Comparison of ENCODE assay signal across 13 cellular contexts in the genomic region with DNA sequence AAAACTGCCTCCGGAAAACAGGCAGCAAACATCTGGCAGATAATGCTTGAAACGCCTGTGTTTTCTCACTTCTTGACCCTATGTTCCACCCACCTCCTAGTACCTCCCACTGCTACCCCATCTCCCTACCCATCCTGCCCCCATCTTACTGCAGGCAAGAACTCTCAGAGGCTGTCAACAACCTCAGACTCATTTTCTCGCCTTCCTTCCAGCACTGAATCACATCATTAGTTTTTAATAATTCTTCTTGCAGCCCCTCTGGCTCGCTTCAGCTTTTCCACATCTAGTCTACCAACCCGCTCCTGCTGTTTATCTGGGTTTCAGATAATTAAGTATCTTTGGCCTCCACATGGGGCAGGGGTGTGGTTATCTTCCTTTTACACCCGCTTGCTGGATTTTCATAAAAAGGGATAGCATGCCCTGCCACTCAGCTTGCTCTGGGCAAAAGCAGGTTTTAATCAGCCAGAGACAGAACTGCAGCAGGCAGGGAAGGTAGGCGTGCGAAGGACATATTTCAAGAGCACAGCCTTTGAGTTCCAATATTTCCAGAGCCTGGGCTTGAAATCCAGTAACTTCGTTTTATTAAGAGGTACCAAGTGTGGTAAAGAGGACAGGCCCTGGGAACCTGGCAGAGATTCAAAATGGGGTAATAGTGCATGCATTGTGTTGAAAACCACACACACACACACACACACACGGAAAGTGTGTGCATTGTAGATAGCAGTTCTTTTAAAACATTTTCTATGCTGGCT.
DNase-seq lines count a peak whose midpoint lies in the region; ATAC-seq, FAIRE-seq and TF ChIP-seq lines count a peak whose summit lies in the region.
"Had no signal": no experiment of that assay in that cellular context is flagged by ENCODE, and none has a peak within 500 bp of the region (broad histone marks: within the 10 kb centered on the region; RNA-seq: fewer than 3 reads in every experiment).

No MANE protein-coding gene starts in this region.

- no peaks in the 10 kb centered on the region for H3K27me3 ChIP-seq in CD8-positive, alpha-beta memory T cell (ENCODE audit: insufficient read depth, low read length, poor library complexity, severe bottlenecking)
- H3K27me3 ChIP-seq in heart left ventricle (no peaks in the 10 kb centered on the region), psoas muscle (ENCODE audit: insufficient read depth in 3 of 3, low read length in 2 of 3) (no peaks in the 10 kb centered on the region), small intestine (ENCODE audit: control insufficient read depth in 2 of 2, insufficient read depth in 2 of 2, low read length in 2 of 2) (no peaks in the 10 kb centered on the region)
- H3K27me3 ChIP-seq: tibial artery had no signal

- no peak for DNase-seq in CD8-positive, alpha-beta memory T cell
- DNase-seq in heart left ventricle (peak in 3 of 5 donors; percentile 20 to 31 (median 23)), psoas muscle (no peak), NCI-H774 (lab: John Stamatoyannopoulos, UW) (no peak), NCI-H2029 treated with DMSO at 0.1 percent for 48 hours (lab: John Stamatoyannopoulos, UW) (no peak), small intestine (no peak)
- DNase-seq: left colon; NK-92 treated with Interleukin-12 subunit alpha and Interleukin-12 subunit beta, amount 100 ng/mL, for 24 hours had no signal

- no peaks in the 10 kb centered on the region for H3K36me3 ChIP-seq in CD8-positive, alpha-beta memory T cell (ENCODE audit: insufficient read depth, low read length)
- H3K36me3 ChIP-seq in heart left ventricle (peaks cover 0 to 3% (median 0%) of the 10 kb centered on the region in 9 donors), psoas muscle (ENCODE audit: insufficient read depth in 1 of 2, low read depth in 1 of 2) (no peaks in the 10 kb centered on the region), small intestine (ENCODE audit: control insufficient read depth in 2 of 2, insufficient read depth in 2 of 2, low read length in 2 of 2) (no peaks in the 10 kb centered on the region)

- no peak for TF ChIP-seq CTCF in heart left ventricle (IDR thresholded peaks at IDR 0.05)
- no peak for TF ChIP-seq CTCF in psoas muscle (IDR thresholded peaks at IDR 0.05)

- peaks cover 12 to 16% (median 14%) of the 10 kb centered on the region in 3 donors for H3K4me1 Mint-ChIP-seq in CD8-positive, alpha-beta memory T cell

- TF ChIP-seq POLR2A in heart left ventricle (IDR thresholded peaks at IDR 0.05) = no peak

- POLR2A ChIA-PET in CD8-positive, alpha-beta memory T cell (lab: Charles Lee) = no interaction called here

- H3K4me3 Mint-ChIP-seq in CD8-positive, alpha-beta memory T cell = no peak overlapping the region

- peaks cover 11% of the 10 kb centered on the region for H3K4me1 ChIP-seq in CD8-positive, alpha-beta memory T cell (ENCODE audit: insufficient read depth, low read length)
- H3K4me1 ChIP-seq in heart left ventricle (peaks cover 0 to 43% (median 11%) of the 10 kb centered on the region in 12 donors), psoas muscle (peaks cover 39% of the 10 kb centered on the region), small intestine (ENCODE audit: control insufficient read depth in 2 of 2, insufficient read depth in 1 of 2, low read depth in 1 of 2, low read length in 1 of 2) (no peaks in the 10 kb centered on the region)

- FAIRE-seq in small intestine (lab: Jason Lieb, UNC) = no peak

- peak overlapping the region; percentile 51 for H3K27ac ChIP-seq in CD8-positive, alpha-beta memory T cell (ENCODE audit: low read depth, low read length)
- peak overlapping the region; percentile 60 for H3K27ac ChIP-seq in angular gyrus (ENCODE audit: low read depth, low read length)
- H3K27ac ChIP-seq in heart left ventricle = peak overlapping the region in 8 of 12 donors; percentile 0 to 55 (median 28)
- peak overlapping the region; percentile 74 for H3K27ac ChIP-seq in psoas muscle
- no peak overlapping the region for H3K27ac ChIP-seq in small intestine (ENCODE audit: low read depth in 1 of 2, low read length in 1 of 2)
- H3K27ac ChIP-seq: C4-2B, tibial artery had no signal

- no peaks in the 10 kb centered on the region for H3K36me3 Mint-ChIP-seq in CD8-positive, alpha-beta memory T cell

- peak overlapping the region in 4 of 8 donors; percentile 20 to 85 (median 39) for H3K27ac Mint-ChIP-seq in CD8-positive, alpha-beta memory T cell
- H3K27ac Mint-ChIP-seq: progenitor cell of endocrine pancreas had no signal

- no peaks in the 10 kb centered on the region for H3K9me3 ChIP-seq in CD8-positive, alpha-beta memory T cell (ENCODE audit: low read length)
- H3K9me3 ChIP-seq in heart left ventricle = no peaks in the 10 kb centered on the region
- no peaks in the 10 kb centered on the region for H3K9me3 ChIP-seq in psoas muscle
- no peaks in the 10 kb centered on the region for H3K9me3 ChIP-seq in small intestine (ENCODE audit: control insufficient read depth, low read depth)
- H3K9me3 ChIP-seq: tibial artery had no signal

- no peak overlapping the region for H3K4me3 ChIP-seq in CD8-positive, alpha-beta memory T cell (ENCODE audit: low read length)
- H3K4me3 ChIP-seq in heart left ventricle = no peak overlapping the region
- no peak overlapping the region for H3K4me3 ChIP-seq in psoas muscle
- H3K4me3 ChIP-seq in small intestine (ENCODE audit: low read depth in 1 of 2, low read length in 2 of 2) = no peak overlapping the region
- H3K4me3 ChIP-seq: tibial artery had no signal

- intact Hi-C loops in heart left ventricle (cut with DNase I) = no loop called here
- intact Hi-C loops in psoas muscle (cut with DNase I) = loop anchor here (2.0 to 5.0 kb wide), 2 partner anchors 85 to 119 kb away; no protein-coding TSS in a partner anchor

- H3K27me3 Mint-ChIP-seq in CD8-positive, alpha-beta memory T cell = peaks cover 0 to 2% of the 10 kb centered on the region in 2 donors

- WGBS in heart left ventricle, 4 donors = 69 to 74% (median 70%) methylated on average over 10 of the region's 10 CpGs
- WGBS in psoas muscle, 3 donors = 73 to 78% (median 77%) methylated on average over 10 of the region's 10 CpGs
- WGBS in small intestine, 3 donors = 44 to 57% (median 51%) methylated on average over 10 of the region's 10 CpGs

- ATAC-seq in heart left ventricle (peak; percentile 22 to 56 (median 52)), psoas muscle (no peak), HG03354 (IDR thresholded peaks at IDR 0.05; ENCODE audit: poor library complexity, severe bottlenecking, unreplicated experiment) (no peak)
- ATAC-seq: left colon had no signal

- no peaks in the 10 kb centered on the region for H3K9me3 Mint-ChIP-seq in CD8-positive, alpha-beta memory T cell

- CTCF ChIA-PET in CD8-positive, alpha-beta memory T cell (lab: Charles Lee) = no interaction called here

Comparison
In these comparisons a context has a peak if more than half of its experiments do, and no peak if none do; other contexts are left out.
1. DNase-seq: peak in heart left ventricle (3 of 5); none in CD8-positive, alpha-beta memory T cell (0 of 5), psoas muscle (0 of 2), NCI-H774 (single experiment), NCI-H2029 treated with DMSO at 0.1 percent for 48 hours (single experiment) and small intestine (single experiment).
2. H3K27ac ChIP-seq: peak in CD8-positive, alpha-beta memory T cell (single experiment), angular gyrus (single experiment), heart left ventricle (8 of 12) and psoas muscle (single experiment); none in small intestine (0 of 2).
3. ATAC-seq: peak in heart left ventricle (4 of 4); none in psoas muscle (0 of 4) and HG03354 (single experiment).
4. intact Hi-C loops: an anchor here in psoas muscle (2.0 to 5.0 kb wide); none called in heart left ventricle.